Comparison of ENCODE assay signal across 8 cellular contexts in genomic region chr1:155744711-155745283, GRCh38. TPM values are rescaled to one million over a fixed set of nuclear protein-coding genes. Genes with fewer than 3 reads are reported as not detected.
DNase-seq lines count a peak whose midpoint lies in the region; ATAC-seq, FAIRE-seq and TF ChIP-seq lines count a peak whose summit lies in the region.

No MANE protein-coding gene starts in this region.

- H2BK5ac ChIP-seq in mesenchymal stem cell (ENCODE audit: low read depth, low read length, poor library complexity, severe bottlenecking) = no peak overlapping the region

- BruUV-seq in GM12878 (replicated peaks; lab: Mats Ljungman, UMichigan) = TSS peak; percentile 93

- H3K4ac ChIP-seq in mesenchymal stem cell (ENCODE audit: low read depth in 1 of 2, low read length in 2 of 2) = no peak overlapping the region

- H3K27me3 ChIP-seq in GM12878 (replicated peaks in 1 of 2; ENCODE audit: control insufficient read depth in 2 of 2, insufficient read depth in 2 of 2, low read length in 1 of 2) (no peaks in the 10 kb centered on the region), mesenchymal stem cell (ENCODE audit: control insufficient read depth in 1 of 2, insufficient read depth in 1 of 2, low read length in 2 of 2) (no peaks in the 10 kb centered on the region), upper lobe of left lung (no peaks in the 10 kb centered on the region)

- SMC1A ChIA-PET in GM12878 (lab: Charles Lee; ENCODE audit: uncharacterized antibody, unreplicated experiment) = interaction anchor here (0.6 to 2.2 kb wide), 4 partner anchors 138 to 494 kb away, joined by 3 to 5 read pairs (median 4); no protein-coding TSS in a partner anchor

- ATAC-seq in GM12878 (no peak), upper lobe of left lung (ENCODE audit: low FRiP score in 2 of 2) (no peak), HG02870 (IDR thresholded peaks at IDR 0.05; ENCODE audit: unreplicated experiment) (no peak)

- H3K27ac ChIP-seq in GM12878 (ENCODE audit: control insufficient read depth, insufficient read depth) (peak overlapping the region; percentile 64), mesenchymal stem cell (ENCODE audit: low read length, poor library complexity, severe bottlenecking) (no peak overlapping the region), upper lobe of left lung (peak overlapping the region; percentile 60 to 74 (median 69))

- H2AFZ ChIP-seq in GM12878 (ENCODE audit: control insufficient read depth, low read depth, low read length) = peak overlapping the region; percentile 85
- H2AFZ ChIP-seq in mesenchymal stem cell (ENCODE audit: low read depth, low read length) = no peak overlapping the region

- H3K9ac ChIP-seq in GM12878 (ENCODE audit: control insufficient read depth, insufficient read depth, low read length) (peak overlapping the region; percentile 71), mesenchymal stem cell (ENCODE audit: low read length) (peak overlapping the region; percentile 87)

- POLR2A ChIA-PET in GM12878 (lab: Charles Lee) = interaction anchor here (1.0 to 1.2 kb wide), 3 partner anchors 12 to 189 kb away, joined by 3 to 5 read pairs (median 5); partner anchors contain the start of gene KHDC4

- no peak overlapping the region for H2BK12ac ChIP-seq in mesenchymal stem cell (ENCODE audit: low read length in 2 of 2)

- FAIRE-seq in GM12878 (lab: Jason Lieb, UNC) (no peak), frontal cortex (lab: Jason Lieb, UNC) (no peak)

- no peak overlapping the region for H2AK5ac ChIP-seq in mesenchymal stem cell (ENCODE audit: low read length, severe bottlenecking)

- no peak for DNase-seq in activated naive CD4-positive, alpha-beta T cell treated with anti-CD3 and anti-CD28 coated beads, Interleukin-2, amount 10 ng/mL, durations not matched to agents 7 days and 5 days
- no peak for DNase-seq in activated naive CD4-positive, alpha-beta T cell (lab: John Stamatoyannopoulos, UW)
- DNase-seq in GM12878 (ENCODE audit: low read depth, low spot score) (no peak), mesenchymal stem cell (no peak), upper lobe of left lung (no peak), frontal cortex (ENCODE audit: low spot score in 2 of 2) (no peak)
- no peak for DNase-seq in central memory CD4-positive, alpha-beta T cell

- H3K4me2 ChIP-seq in GM12878 (ENCODE audit: control insufficient read depth, insufficient read depth) (peak overlapping the region; percentile 94), mesenchymal stem cell (ENCODE audit: low read length, poor library complexity, severe bottlenecking) (peak overlapping the region; percentile 91)

- peaks cover 9% of the 10 kb centered on the region for H3K4me1 Mint-ChIP-seq in activated naive CD4-positive, alpha-beta T cell treated with anti-CD3 and anti-CD28 coated beads, Interleukin-2, amount 10 ng/mL, durations not matched to agents 7 days and 5 days

- no peaks in the 10 kb centered on the region for H4K20me1 ChIP-seq in GM12878 (ENCODE audit: control insufficient read depth, insufficient read depth)

- no peak overlapping the region for H4K8ac ChIP-seq in mesenchymal stem cell (ENCODE audit: low read length)

- H3K4me1 ChIP-seq in GM12878 (ENCODE audit: control insufficient read depth, insufficient read depth, low read length) (peaks cover 4% of the 10 kb centered on the region), mesenchymal stem cell (ENCODE audit: control insufficient read depth, insufficient read depth, low read depth, low read length) (no peaks in the 10 kb centered on the region), upper lobe of left lung (peaks cover 0 to 7% (median 2%) of the 10 kb centered on the region in 4 donors)

- in situ Hi-C loops in GM12878 (cut with MboI) = no loop called here

- no peak for TF ChIP-seq CTCF in GM12878 (IDR thresholded peaks at IDR 0.05 in 2 of 3, conservative IDR thresholded peaks at IDR 0.05 in 1 of 3; ENCODE audit: control insufficient read depth in 2 of 3, extremely low read depth in 1 of 3, insufficient read depth in 1 of 3, low read depth in 3 of 3, low read length in 3 of 3)
- TF ChIP-seq CTCF in upper lobe of left lung (IDR thresholded peaks at IDR 0.05) = no peak

- no peaks in the 10 kb centered on the region for H3K79me1 ChIP-seq in mesenchymal stem cell (replicated peaks; ENCODE audit: low read length, poor library complexity, severe bottlenecking)

- no peak overlapping the region for H3K18ac ChIP-seq in mesenchymal stem cell (ENCODE audit: low read depth in 1 of 2, low read length in 2 of 2)

- TF ChIP-seq EP300 in GM12878 (IDR thresholded peaks at IDR 0.05; ENCODE audit: borderline replicate concordance in 1 of 2, control insufficient read depth in 1 of 2, low read depth in 2 of 2, low read length in 2 of 2) (no peak), upper lobe of left lung (IDR thresholded peaks at IDR 0.05) (no peak)

- H3K9me3 ChIP-seq in GM12878 (replicated peaks; ENCODE audit: control insufficient read depth, insufficient read depth, low read length) (no peaks in the 10 kb centered on the region), mesenchymal stem cell (ENCODE audit: control insufficient read depth, low read length) (no peaks in the 10 kb centered on the region), upper lobe of left lung (no peaks in the 10 kb centered on the region)

- no peak overlapping the region for H2BK120ac ChIP-seq in mesenchymal stem cell (ENCODE audit: low read depth, low read length)

- TF ChIP-seq RAD21 in GM12878 (IDR thresholded peaks at IDR 0.05; ENCODE audit: insufficient read depth, low read depth, low read length) = no peak

- peak overlapping the region; percentile 56 for H3K4me3 ChIP-seq in GM12878
- H3K4me3 ChIP-seq in mesenchymal stem cell (ENCODE audit: insufficient read depth in 1 of 2, low read depth in 1 of 2, low read length in 2 of 2) = peak overlapping the region in 1 of 2 experiments; percentile 81
- H3K4me3 ChIP-seq in upper lobe of left lung = peak overlapping the region; percentile 36 to 68 (median 58)

- no peaks in the 10 kb centered on the region for H3K27me3 Mint-ChIP-seq in activated naive CD4-positive, alpha-beta T cell treated with anti-CD3 and anti-CD28 coated beads, Interleukin-2, amount 10 ng/mL, durations not matched to agents 7 days and 5 days

- peak overlapping the region; percentile 91 for H3K4me3 Mint-ChIP-seq in activated naive CD4-positive, alpha-beta T cell treated with anti-CD3 and anti-CD28 coated beads, Interleukin-2, amount 10 ng/mL, durations not matched to agents 7 days and 5 days

- H3K36me3 ChIP-seq in GM12878 (ENCODE audit: control insufficient read depth in 2 of 2, insufficient read depth in 2 of 2, low read length in 1 of 2) = peaks cover 2 to 4% of the 10 kb centered on the region in 2 experiments; a peak in 2 of 4 replicates
- H3K36me3 ChIP-seq in mesenchymal stem cell (ENCODE audit: control insufficient read depth in 1 of 2, insufficient read depth in 2 of 2, low read depth in 1 of 2, low read length in 2 of 2) = peaks cover 12 to 18% of the 10 kb centered on the region in 2 experiments
- H3K36me3 ChIP-seq in upper lobe of left lung = peaks cover 0 to 15% (median 4%) of the 10 kb centered on the region in 4 donors

- CTCF ChIA-PET in activated naive CD4-positive, alpha-beta T cell treated with anti-CD3 and anti-CD28 coated beads, Interleukin-2, amount 10 ng/mL, durations not matched to agents 7 days and 5 days (lab: Charles Lee) = interaction anchor here (0.6 to 2.2 kb wide), 4 partner anchors 11 to 91 kb away, joined by 3 to 6 read pairs (median 3); no protein-coding TSS in a partner anchor
- CTCF ChIA-PET in GM12878 (lab: Yijun Ruan, JAX) = interaction anchor here (0.7 to 1.2 kb wide), 4 partner anchors 11 to 494 kb away, joined by 3 to 4 read pairs (median 4); no protein-coding TSS in a partner anchor

- H3K27ac Mint-ChIP-seq in activated naive CD4-positive, alpha-beta T cell treated with anti-CD3 and anti-CD28 coated beads, Interleukin-2, amount 10 ng/mL, durations not matched to agents 7 days and 5 days = peak overlapping the region; percentile 88

- H3K23ac ChIP-seq in mesenchymal stem cell (ENCODE audit: low read length in 2 of 2) = no peak overlapping the region

- intact Hi-C loops in GM12878 (cut with micrococcal nuclease; ENCODE audit: unreplicated experiment) = no loop called here

- no peaks in the 10 kb centered on the region; the same call in none of the 2 replicates for H3K79me2 ChIP-seq in GM12878 (ENCODE audit: control insufficient read depth, insufficient read depth, low read length)

- RAD21 ChIA-PET in GM12878 (lab: Charles Lee; ENCODE audit: unreplicated experiment) = interaction anchor here (1.0 to 1.5 kb wide), 2 partner anchors 59 to 245 kb away, joined by 3 to 4 read pairs; no protein-coding TSS in a partner anchor

- 57% methylated on average over 9 of the region's 9 CpGs for WGBS in GM12878 (ENCODE audit: insufficient coverage, insufficient replicate concordance, low lambda C conversion rate, missing lambda C conversion rate)
- WGBS in mesenchymal stem cell = over 99% methylated on average over 6 of the region's 9 CpGs
- WGBS in upper lobe of left lung, 2 donors = 74 to 78% methylated on average over 9 of the region's 9 CpGs

- H3K9me3 Mint-ChIP-seq in activated naive CD4-positive, alpha-beta T cell treated with anti-CD3 and anti-CD28 coated beads, Interleukin-2, amount 10 ng/mL, durations not matched to agents 7 days and 5 days = no peaks in the 10 kb centered on the region

- H2BK15ac ChIP-seq in mesenchymal stem cell (ENCODE audit: low read depth, poor library complexity, severe bottlenecking) = no peak overlapping the region

- H3K14ac ChIP-seq in mesenchymal stem cell (ENCODE audit: low read length in 2 of 2) = no peak overlapping the region

- TF ChIP-seq POLR2A in GM12878 (IDR thresholded peaks at IDR 0.05; ENCODE audit: low read depth, low read length) (no peak), upper lobe of left lung (IDR thresholded peaks at IDR 0.05) (no peak)

- H4K91ac ChIP-seq in mesenchymal stem cell (ENCODE audit: low read length) = no peak overlapping the region

- peaks cover 14% of the 10 kb centered on the region for H3K36me3 Mint-ChIP-seq in activated naive CD4-positive, alpha-beta T cell treated with anti-CD3 and anti-CD28 coated beads, Interleukin-2, amount 10 ng/mL, durations not matched to agents 7 days and 5 days

RNA-seq across cellular contexts. Expression of gene DAP3, which starts 55.9 kb away (rescaled TPM):
- 110 and 123 TPM in 2 replicates for total RNA-seq in GM12878 (2013; cell fraction: nucleolus; rRNA removed)
- 60.0 and 61.3 TPM in 2 replicates for total RNA-seq in GM12878 (2014; rRNA removed)
- 116 and 125 TPM in 2 replicates for total RNA-seq in GM12878 (2014; rRNA removed; fragmentation: Illumina TruSeq; extraction: Trizol)
- total RNA-seq in GM12878 (2021) = 127 TPM in 2 replicates
- polyA plus RNA-seq in GM12878 (2011; ENCODE audit: low read depth) = 61.3 TPM
- 223 and 228 TPM in 2 replicates for polyA plus RNA-seq in GM12878 (2011; rRNA removed)
- polyA plus RNA-seq in GM12878 (2011; cell fraction: cytosol; rRNA removed) = 143 and 162 TPM in 2 replicates
- 143 and 150 TPM in 2 replicates for polyA plus RNA-seq in GM12878 (2011; cell fraction: nucleus; rRNA removed)
- polyA plus RNA-seq in GM12878 (2012) = 86.2 and 93.3 TPM in 2 replicates
- polyA plus RNA-seq in GM12878 (2014; fragmentation: Illumina TruSeq; extraction: Trizol) = 184 and 197 TPM in 2 replicates
- 100 to 1,000 TPM; 149 to 175 TPM for polyA plus RNA-seq in GM12878 (2014; fragmentation: Nextera tagmentation; extraction: Ambion mirVana)
- polyA plus RNA-seq in GM12878 (2014; rRNA removed) = 154 and 160 TPM in 2 replicates
- polyA plus RNA-seq in GM12878 (2016; fragmentation: Nextera tagmentation; extraction: Ambion mirVana) = 100 to 1,000 TPM; 117 to 128 TPM
- 151 and 163 TPM in 2 replicates for polyA minus RNA-seq in GM12878 (2011; rRNA and poly(A)+ RNA removed)
- polyA minus RNA-seq in GM12878 (2011; cell fraction: cytosol; rRNA and poly(A)+ RNA removed) = 47.7 and 53.9 TPM in 2 replicates
- polyA minus RNA-seq in GM12878 (2011; cell fraction: nucleus; rRNA and poly(A)+ RNA removed) = 73.6 and 102 TPM in 2 replicates
- polyA plus RNA-seq in mesenchymal stem cell (2013, experiment 1 of 2) = 145 TPM
- polyA plus RNA-seq in mesenchymal stem cell (2013, experiment 2 of 2) = 142 TPM
- 100 to 1,000 TPM in 3 of 6 donors, 10 to 100 TPM in 3; 60.8 to 233 (median 100) TPM for total RNA-seq in upper lobe of left lung
- total RNA-seq in frontal cortex = 39.1 TPM

RNA-seq across cellular contexts. Expression of gene YY1AP1, which starts 56.2 kb away (rescaled TPM):
- 114 and 137 TPM in 2 replicates for total RNA-seq in GM12878 (2013; cell fraction: nucleolus; rRNA removed)
- total RNA-seq in GM12878 (2014; rRNA removed) (34.6 and 36.7 TPM in 2 replicates), GM12878 (2014; rRNA removed; fragmentation: Illumina TruSeq; extraction: Trizol) (37.8 and 38.4 TPM in 2 replicates), GM12878 (2021) (51.4 and 52.3 TPM in 2 replicates), upper lobe of left lung (100 to 1,000 TPM in 3 of 6 donors, 10 to 100 TPM in 3; 49.3 to 225 (median 89.9) TPM), frontal cortex (527 TPM)
- 42.5 TPM for polyA plus RNA-seq in GM12878 (2011; ENCODE audit: low read depth)
- polyA plus RNA-seq in GM12878 (2011; rRNA removed) (112 and 118 TPM in 2 replicates), GM12878 (2014; fragmentation: Illumina TruSeq; extraction: Trizol) (76.1 and 90.7 TPM in 2 replicates), GM12878 (2014; fragmentation: Nextera tagmentation; extraction: Ambion mirVana) (10 to 100 TPM; 13.2 to 23.7 TPM), GM12878 (2014; rRNA removed) (50.8 and 51.3 TPM in 2 replicates), GM12878 (2016; fragmentation: Nextera tagmentation; extraction: Ambion mirVana) (10 to 100 TPM; 39.3 to 41.8 TPM)
- 89.8 and 106 TPM in 2 replicates for polyA plus RNA-seq in GM12878 (2011; cell fraction: cytosol; rRNA removed)
- 87.6 and 105 TPM in 2 replicates for polyA plus RNA-seq in GM12878 (2011; cell fraction: nucleus; rRNA removed)
- polyA plus RNA-seq in GM12878 (2012) = 45.2 and 52.5 TPM in 2 replicates
- 92.4 and 144 TPM in 2 replicates for polyA minus RNA-seq in GM12878 (2011; rRNA and poly(A)+ RNA removed)
- 32.6 and 38.9 TPM in 2 replicates for polyA minus RNA-seq in GM12878 (2011; cell fraction: cytosol; rRNA and poly(A)+ RNA removed)
- 24.2 and 32.8 TPM in 2 replicates for polyA minus RNA-seq in GM12878 (2011; cell fraction: nucleus; rRNA and poly(A)+ RNA removed)
- polyA plus RNA-seq in mesenchymal stem cell (2013, experiment 1 of 2) = 47.2 TPM
- 44.4 TPM for polyA plus RNA-seq in mesenchymal stem cell (2013, experiment 2 of 2)
